17 cellular contexts compared by ENCODE assay signal in genomic region chr9:114690308-114690707, GRCh38. TPM values are rescaled to one million over a fixed set of nuclear protein-coding genes. Genes with fewer than 3 reads are reported as not detected.
A peak's percentile ranks its signal among the peaks of the same experiment; 100 is the strongest.
DNase-seq lines count a peak whose midpoint lies in the region; ATAC-seq and TF ChIP-seq lines count a peak whose summit lies in the region.
"Had no signal": no experiment of that assay in that cellular context is flagged by ENCODE, and none has a peak within 500 bp of the region (broad histone marks: within the 10 kb centered on the region; RNA-seq: fewer than 3 reads in every experiment).

No MANE protein-coding gene starts in this region.

- CTCF ChIA-PET in activated naive CD4-positive, alpha-beta T cell treated with anti-CD3 and anti-CD28 coated beads for 36 hours (lab: Charles Lee) = interaction anchor here (0.6 to 5.4 kb wide), 10 partner anchors 9 to 324 kb away, joined by 3 to 36 read pairs (median 4); partner anchors contain the start of genes TEX48 and TNFSF15

- H3K4me3 ChIP-seq in RWPE2 (ENCODE audit: severe bottlenecking) (no peak overlapping the region), brain microvascular endothelial cell (ENCODE audit: low read depth, low read length) (no peak overlapping the region), skeletal muscle satellite cell (ENCODE audit: low read length) (no peak overlapping the region)
- H3K4me3 ChIP-seq: dorsolateral prefrontal cortex, left ventricle myocardium inferior, testis had no signal

- TF ChIP-seq CTCF in RWPE2 (IDR thresholded peaks at IDR 0.05; ENCODE audit: poor library complexity, severe bottlenecking) (no peak), brain microvascular endothelial cell (IDR thresholded peaks at IDR 0.05; ENCODE audit: low read depth, low read length, missing control alignments) (no peak)

- peak overlapping the region; percentile 69 for H3K4me2 ChIP-seq in skeletal muscle satellite cell (ENCODE audit: low read length)

- H3K9me3 ChIP-seq in RWPE2 (ENCODE audit: severe bottlenecking) = no peaks in the 10 kb centered on the region
- H3K9me3 ChIP-seq in skeletal muscle satellite cell (replicated peaks; ENCODE audit: low read length) = peaks cover 4% of the 10 kb centered on the region
- H3K9me3 ChIP-seq: left ventricle myocardium inferior, testis had no signal

- H3K4me1 ChIP-seq in RWPE2 (ENCODE audit: insufficient read depth, poor library complexity, severe bottlenecking) (peaks cover 33% of the 10 kb centered on the region), skeletal muscle satellite cell (ENCODE audit: control insufficient read depth, insufficient read depth, low read length) (peaks cover 41% of the 10 kb centered on the region)
- H3K4me1 ChIP-seq: left ventricle myocardium inferior, testis had no signal

- H3K36me3 ChIP-seq in RWPE2 (ENCODE audit: low read depth) (no peaks in the 10 kb centered on the region), brain microvascular endothelial cell (replicated peaks) (no peaks in the 10 kb centered on the region), skeletal muscle satellite cell (ENCODE audit: insufficient read depth, low read length) (no peaks in the 10 kb centered on the region)
- H3K36me3 ChIP-seq: left ventricle myocardium inferior had no signal

- H3K27ac ChIP-seq in RWPE2 (ENCODE audit: poor library complexity, severe bottlenecking) (peak overlapping the region; percentile 47), brain microvascular endothelial cell (peak overlapping the region; percentile 45)
- H3K27ac ChIP-seq: left ventricle myocardium inferior, testis had no signal

- no peak for ATAC-seq in RWPE2 (ENCODE audit: low read depth)
- ATAC-seq in HG03442 (IDR thresholded peaks at IDR 0.05; ENCODE audit: unreplicated experiment) = no peak
- ATAC-seq in left colon = no peak

- H3K4me3 Mint-ChIP-seq in activated naive CD4-positive, alpha-beta T cell treated with anti-CD3 and anti-CD28 coated beads for 36 hours = no peak overlapping the region

- intact Hi-C loops in activated naive CD4-positive, alpha-beta T cell treated with anti-CD3 and anti-CD28 coated beads for 36 hours (cut with micrococcal nuclease) = loop anchor here (1.0 to 5.0 kb wide), 6 partner anchors 8 to 240 kb away; partner anchors contain the start of genes TNFSF15 and TNFSF8
- intact Hi-C loops in left colon (cut with DNase I, micrococcal nuclease) = no loop called here

- H3K36me3 Mint-ChIP-seq in activated naive CD4-positive, alpha-beta T cell treated with anti-CD3 and anti-CD28 coated beads for 36 hours (ENCODE audit: low read depth) = no peaks in the 10 kb centered on the region

- no peak for DNase-seq in activated naive CD4-positive, alpha-beta T cell treated with anti-CD3 and anti-CD28 coated beads for 36 hours
- no peak for DNase-seq in activated naive CD4-positive, alpha-beta T cell (lab: John Stamatoyannopoulos, UW)
- DNase-seq in RWPE2 (ENCODE audit: low spot score) (no peak), brain microvascular endothelial cell (no peak), left colon (no peak), globus pallidus (ENCODE audit: low spot score) (no peak)
- DNase-seq: activated CD8-positive, alpha-beta memory T cell treated with anti-CD3 and anti-CD28 coated beads, Interleukin-2, amount 50 U/mL, for 48 hours; dorsolateral prefrontal cortex; GF-D8; KBM-7; left ventricle myocardium inferior; NCI-H1417; testis had no signal

- H3K4me1 Mint-ChIP-seq in activated naive CD4-positive, alpha-beta T cell treated with anti-CD3 and anti-CD28 coated beads for 36 hours (ENCODE audit: low read depth) = peaks cover 82% of the 10 kb centered on the region

- in situ Hi-C loops in brain microvascular endothelial cell (cut with HindIII; ENCODE audit: low pct_ligation_motif_present, low sequenced_read_pairs) = loop anchor here (25.0 kb wide), 1 partner anchor 322 kb away; no protein-coding TSS in a partner anchor

- no peaks in the 10 kb centered on the region for H3K27me3 Mint-ChIP-seq in activated naive CD4-positive, alpha-beta T cell treated with anti-CD3 and anti-CD28 coated beads for 36 hours (ENCODE audit: low read depth)

- H3K27me3 ChIP-seq in RWPE2 (ENCODE audit: insufficient read depth, poor library complexity, severe bottlenecking) = no peaks in the 10 kb centered on the region
- H3K27me3 ChIP-seq in brain microvascular endothelial cell (replicated peaks) = no peaks in the 10 kb centered on the region
- no peaks in the 10 kb centered on the region for H3K27me3 ChIP-seq in skeletal muscle satellite cell (ENCODE audit: control insufficient read depth, insufficient read depth, low read length)
- H3K27me3 ChIP-seq: dorsolateral prefrontal cortex, testis had no signal

- H3K27ac Mint-ChIP-seq in activated naive CD4-positive, alpha-beta T cell treated with anti-CD3 and anti-CD28 coated beads for 36 hours = peak overlapping the region; percentile 94

- peak overlapping the region; percentile 52 for H3K9ac ChIP-seq in skeletal muscle satellite cell (ENCODE audit: low read depth, low read length)

- H3K9me3 Mint-ChIP-seq in activated naive CD4-positive, alpha-beta T cell treated with anti-CD3 and anti-CD28 coated beads for 36 hours = peaks cover 4% of the 10 kb centered on the region

RNA-seq across cellular contexts. Expression of gene TEX48, which starts 8.3 kb away (rescaled TPM):
- not detected for total RNA-seq in activated naive CD4-positive, alpha-beta T cell treated with anti-CD3 and anti-CD28 coated beads for 36 hours
- not detected in 2 replicates for total RNA-seq in skeletal muscle satellite cell (2012; rRNA removed)
- not detected for total RNA-seq in left colon
- total RNA-seq: dorsolateral prefrontal cortex, left ventricle myocardium inferior, posterior vena cava, SK-MEL-5 had no signal

RNA-seq across cellular contexts. Expression of gene TEX53, which starts 32.7 kb away (rescaled TPM):
- total RNA-seq in activated naive CD4-positive, alpha-beta T cell treated with anti-CD3 and anti-CD28 coated beads for 36 hours = not detected
- total RNA-seq in skeletal muscle satellite cell (2012; rRNA removed) = not detected in 2 replicates
- total RNA-seq in left colon = not detected
- total RNA-seq: dorsolateral prefrontal cortex, left ventricle myocardium inferior, posterior vena cava, SK-MEL-5 had no signal
